ENCODE assay signal across 18 cellular contexts in the genomic region with DNA sequence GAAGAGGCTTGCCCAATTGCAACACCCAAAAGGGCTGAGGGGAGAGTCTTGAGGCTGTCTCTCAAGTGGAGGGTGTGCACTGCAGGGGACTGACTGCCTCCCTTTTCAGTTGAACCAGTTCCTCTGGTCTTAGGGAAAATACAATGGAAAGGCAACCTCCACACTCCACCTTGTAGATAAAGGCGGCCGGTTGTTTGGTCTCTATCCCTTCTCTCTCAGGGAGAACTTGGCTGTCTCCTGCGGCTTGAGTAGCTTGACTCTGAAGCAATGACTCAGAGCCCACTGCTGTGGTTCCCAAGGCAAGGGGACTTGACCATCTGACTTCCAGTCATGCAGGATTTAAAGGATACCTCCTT.
A peak's percentile ranks its signal among the peaks of the same experiment; 100 is the strongest.
DNase-seq lines count a peak whose midpoint lies in the region; ATAC-seq, FAIRE-seq and TF ChIP-seq lines count a peak whose summit lies in the region.
"Had no signal": no experiment of that assay in that cellular context is flagged by ENCODE, and none has a peak within 500 bp of the region (broad histone marks: within the 10 kb centered on the region; RNA-seq: fewer than 3 reads in every experiment).

No MANE protein-coding gene starts in this region.

- peak overlapping the region; percentile 37; the same call in 1 of the 2 replicates for H2AFZ ChIP-seq in H1 (ENCODE audit: low read length)

- no peak for FAIRE-seq in H1 (lab: Jason Lieb, UNC)

- ATAC-seq in Right ventricle myocardium inferior (no peak), upper lobe of right lung (peak; percentile 71), T-helper 17 cell (no peak)
- ATAC-seq: activated T-cell treated with anti-CD3 and anti-CD28 coated beads, Interleukin-2, amount 50 U/mL, for 72 hours had no signal

- H3K14ac ChIP-seq in H1 (ENCODE audit: insufficient read length) = no peak overlapping the region

- no peaks in the 10 kb centered on the region for H4K20me1 ChIP-seq in H1 (replicated peaks in 1 of 2; ENCODE audit: control insufficient read depth in 1 of 2, insufficient read depth in 2 of 2, low read length in 2 of 2)

- no peak for TF ChIP-seq RAD21 in H1 (IDR thresholded peaks at IDR 0.05 in 1 of 2, conservative IDR thresholded peaks at IDR 0.05 in 1 of 2; ENCODE audit: low read depth in 2 of 2, low read length in 2 of 2)

- no peak overlapping the region for H4K91ac ChIP-seq in H1 (replicated peaks; ENCODE audit: insufficient read length, low read length)

- H2BK20ac ChIP-seq in H1 (ENCODE audit: low read length) = no peak overlapping the region

- H3K4me2 ChIP-seq in H1 (ENCODE audit: insufficient read depth in 1 of 2, low read depth in 2 of 2, low read length in 2 of 2) = peak overlapping the region; percentile 67 to 97

- peaks cover 5% of the 10 kb centered on the region for H3K36me3 Mint-ChIP-seq in activated naive CD8-positive, alpha-beta T cell treated with anti-CD3 and anti-CD28 coated beads for 36 hours
- no peaks in the 10 kb centered on the region for H3K36me3 Mint-ChIP-seq in T-helper 17 cell (ENCODE audit: low read depth)
- H3K36me3 Mint-ChIP-seq: IgD-negative memory B cell had no signal

- no peaks in the 10 kb centered on the region for H3K9me3 Mint-ChIP-seq in activated naive CD8-positive, alpha-beta T cell treated with anti-CD3 and anti-CD28 coated beads for 36 hours
- H3K9me3 Mint-ChIP-seq: activated CD4-positive, alpha-beta T cell treated with anti-CD3 and anti-CD28 coated beads, Interleukin-2, amount 10 ng/mL, durations not matched to agents 24 days and 14 days; activated T-cell treated with anti-CD3 and anti-CD28 coated beads, Interleukin-2, amount 50 U/mL, for 72 hours; IgD-negative memory B cell; neural crest cell; T-helper 2 cell treated with Interferon-gamma antibody and Interleukin-4, amounts not matched to agents 5 μg/mL and 100 μg/mL, for 36 hours had no signal

- peaks cover 74% of the 10 kb centered on the region for H3K27me3 Mint-ChIP-seq in activated naive CD8-positive, alpha-beta T cell treated with anti-CD3 and anti-CD28 coated beads for 36 hours
- peaks cover 19% of the 10 kb centered on the region for H3K27me3 Mint-ChIP-seq in T-helper 17 cell

- H3K4me3 Mint-ChIP-seq in activated naive CD8-positive, alpha-beta T cell treated with anti-CD3 and anti-CD28 coated beads for 36 hours = no peak overlapping the region
- no peak overlapping the region for H3K4me3 Mint-ChIP-seq in T-helper 17 cell
- H3K4me3 Mint-ChIP-seq: activated CD4-positive, alpha-beta T cell treated with anti-CD3 and anti-CD28 coated beads, Interleukin-2, amount 10 ng/mL, durations not matched to agents 24 days and 14 days; activated T-cell treated with anti-CD3 and anti-CD28 coated beads, Interleukin-2, amount 50 U/mL, for 72 hours; T-helper 2 cell treated with Interferon-gamma antibody and Interleukin-4, amounts not matched to agents 5 μg/mL and 100 μg/mL, for 36 hours had no signal

- no peak overlapping the region; a peak in 1 of 7 replicates for H3K9ac ChIP-seq in H1 (replicated peaks in 1 of 4; ENCODE audit: extremely low read depth in 1 of 4, low read depth in 3 of 4, low read length in 3 of 4)

- H4K8ac ChIP-seq in H1 (ENCODE audit: extremely low read depth, insufficient read depth, low read length) = no peak overlapping the region

- H3K4me3 ChIP-seq in left ventricle myocardium inferior (peak overlapping the region; percentile 76), H1 (ENCODE audit: extremely low read depth in 1 of 4, insufficient read depth in 2 of 4, low read depth in 3 of 4, low read length in 4 of 4) (peak overlapping the region in 3 of 4 experiments; percentile 20 to 65 (median 34); a peak in 6 of 8 replicates), mesodermal cell (ENCODE audit: extremely low read depth, insufficient read depth, low read length, poor library complexity, severe bottlenecking) (peak overlapping the region; percentile 53), upper lobe of right lung (no peak overlapping the region)
- H3K4me3 ChIP-seq: adrenal gland, skin epidermis had no signal

- POLR2A ChIA-PET in H1 (lab: Charles Lee; ENCODE audit: partially characterized antibody) = no interaction called here

- H3K4me1 Mint-ChIP-seq in activated naive CD8-positive, alpha-beta T cell treated with anti-CD3 and anti-CD28 coated beads for 36 hours = peaks cover 30% of the 10 kb centered on the region
- peaks cover 11% of the 10 kb centered on the region for H3K4me1 Mint-ChIP-seq in T-helper 17 cell

- H3K23me2 ChIP-seq in H1 (ENCODE audit: low read depth, low read length) = peaks cover 21% of the 10 kb centered on the region; the same call in 1 of the 2 replicates

- no peak overlapping the region for H4K5ac ChIP-seq in H1 (ENCODE audit: insufficient read length, low read depth, low read length)

- intact Hi-C loops in left ventricle myocardium inferior (cut with micrococcal nuclease) = no loop called here
- intact Hi-C loops in Right ventricle myocardium inferior (cut with DNase I) = loop anchor here (5.0 kb wide), 1 partner anchor 40 kb away; no protein-coding TSS in a partner anchor
- intact Hi-C loops in upper lobe of right lung (cut with DNase I) = no loop called here

- peaks cover 55% of the 10 kb centered on the region for H3K4me1 ChIP-seq in left ventricle myocardium inferior
- H3K4me1 ChIP-seq in H1 (replicated peaks in 1 of 4; ENCODE audit: control insufficient read depth in 3 of 4, insufficient read depth in 4 of 4, low read length in 3 of 4) = peaks cover 8 to 22% (median 15%) of the 10 kb centered on the region in 4 experiments
- H3K4me1 ChIP-seq in mesodermal cell (ENCODE audit: control insufficient read depth, insufficient read depth, low read length, poor library complexity, severe bottlenecking) = peaks cover 25% of the 10 kb centered on the region
- H3K4me1 ChIP-seq in upper lobe of right lung = peaks cover 9% of the 10 kb centered on the region

- H3K27me3 ChIP-seq in left ventricle myocardium inferior (ENCODE audit: low read depth) (no peaks in the 10 kb centered on the region), H1 (replicated peaks in 1 of 4; ENCODE audit: control insufficient read depth in 3 of 4, extremely low read depth in 1 of 4, insufficient read depth in 3 of 4, low read length in 3 of 4) (peaks cover 12 to 34% (median 31%) of the 10 kb centered on the region in 4 experiments), upper lobe of right lung (no peaks in the 10 kb centered on the region)
- H3K27me3 ChIP-seq: adrenal gland had no signal

- H3K4ac ChIP-seq in H1 (replicated peaks; ENCODE audit: insufficient read length, low read depth, low read length) = no peak overlapping the region

- H3K9me3 ChIP-seq in left ventricle myocardium inferior (replicated peaks) (no peaks in the 10 kb centered on the region), H1 (ENCODE audit: insufficient read depth in 2 of 2, low read depth in 1 of 2, low read length in 1 of 2) (no peaks in the 10 kb centered on the region), mesodermal cell (ENCODE audit: control insufficient read depth, low read length) (no peaks in the 10 kb centered on the region), upper lobe of right lung (no peaks in the 10 kb centered on the region), T-helper 17 cell (ENCODE audit: control insufficient read depth, low read length, poor library complexity, severe bottlenecking) (no peaks in the 10 kb centered on the region)
- H3K9me3 ChIP-seq: adrenal gland had no signal

- H3K27ac ChIP-seq in left ventricle myocardium inferior (replicated peaks) (peak overlapping the region; percentile 89), H1 (ENCODE audit: low read depth, low read length) (no peak overlapping the region), mesodermal cell (ENCODE audit: low read depth, low read length, severe bottlenecking) (peak overlapping the region; percentile 26), upper lobe of right lung (no peak overlapping the region)
- H3K27ac ChIP-seq: adrenal gland had no signal

- H3K18ac ChIP-seq in H1 (ENCODE audit: extremely low read depth, low read length) = no peak overlapping the region

- H2BK12ac ChIP-seq in H1 (ENCODE audit: low read depth, low read length) = peak overlapping the region; percentile 22; the same call in 1 of the 2 replicates

- 19% methylated on average over 3 of the region's 3 CpGs; no CpG with 5 or more reads in 1 of the 2 experiments for WGBS in H1 (ENCODE audit: extremely low coverage in 1 of 2, insufficient coverage in 1 of 2, insufficient read length in 1 of 2, insufficient replicate concordance in 2 of 2, low coverage in 1 of 2, low lambda C conversion rate in 2 of 2, missing lambda C conversion rate in 1 of 2), 2 experiments
- 14 to 18% methylated on average over 3 of the region's 3 CpGs for WGBS in mesodermal cell (ENCODE audit: insufficient coverage in 2 of 2), 2 experiments

- H2BK120ac ChIP-seq in H1 (replicated peaks; ENCODE audit: low read depth, low read length) = no peak overlapping the region

- H3K79me1 ChIP-seq in H1 (ENCODE audit: low read depth, low read length) = no peaks in the 10 kb centered on the region

- H2BK15ac ChIP-seq in H1 (ENCODE audit: low read length) = no peak overlapping the region

- H3K79me2 ChIP-seq in H1 (ENCODE audit: control insufficient read depth in 1 of 2, insufficient read depth in 2 of 2, low read length in 2 of 2) = no peaks in the 10 kb centered on the region

- H3K56ac ChIP-seq in H1 (replicated peaks; ENCODE audit: insufficient read length, low read depth, low read length) = no peak overlapping the region

- no peak for TF ChIP-seq POLR2A in H1 (IDR thresholded peaks at IDR 0.05; ENCODE audit: control extremely low read depth in 1 of 2, low read depth in 2 of 2, low read length in 2 of 2)

- H3K27ac Mint-ChIP-seq in activated naive CD8-positive, alpha-beta T cell treated with anti-CD3 and anti-CD28 coated beads for 36 hours = no peak overlapping the region
- no peak overlapping the region for H3K27ac Mint-ChIP-seq in T-helper 17 cell
- H3K27ac Mint-ChIP-seq: activated CD4-positive, alpha-beta T cell treated with anti-CD3 and anti-CD28 coated beads, Interleukin-2, amount 10 ng/mL, durations not matched to agents 24 days and 14 days; activated T-cell treated with anti-CD3 and anti-CD28 coated beads, Interleukin-2, amount 50 U/mL, for 72 hours; IgD-negative memory B cell; T-helper 2 cell treated with Interferon-gamma antibody and Interleukin-4, amounts not matched to agents 5 μg/mL and 100 μg/mL, for 36 hours had no signal

- no peak for TF ChIP-seq EP300 in H1 (IDR thresholded peaks at IDR 0.05; ENCODE audit: borderline replicate concordance in 1 of 2, low read depth in 2 of 2, low read length in 2 of 2)

- TF ChIP-seq CTCF in left ventricle myocardium inferior (IDR thresholded peaks at IDR 0.05; ENCODE audit: borderline replicate concordance) = no peak
- no peak for TF ChIP-seq CTCF in H1 (IDR thresholded peaks at IDR 0.05; ENCODE audit: control extremely low read depth in 1 of 3, insufficient read depth in 1 of 3, low read depth in 1 of 3, low read length in 3 of 3)
- TF ChIP-seq CTCF in upper lobe of right lung (IDR thresholded peaks at IDR 0.05) = no peak

- H3K36me3 ChIP-seq in left ventricle myocardium inferior (no peaks in the 10 kb centered on the region), H1 (ENCODE audit: control insufficient read depth in 2 of 4, insufficient read depth in 4 of 4, low read length in 3 of 4) (no peaks in the 10 kb centered on the region), mesodermal cell (ENCODE audit: control insufficient read depth, insufficient read depth, low read length) (no peaks in the 10 kb centered on the region), upper lobe of right lung (no peaks in the 10 kb centered on the region)
- H3K36me3 ChIP-seq: adrenal gland had no signal

- DNase-seq in left ventricle myocardium inferior (no peak), Right ventricle myocardium inferior (ENCODE audit: missing footprints) (no peak), H1 (ENCODE audit: low read depth in 1 of 2, low spot score in 2 of 2) (peak in 1 of 2 experiments; percentile 53), upper lobe of right lung (no peak), NCI-H1092 treated with DMSO at 0.1 percent for 48 hours (lab: John Stamatoyannopoulos, UW) (no peak), T-helper 17 cell (no peak)
- DNase-seq in activated naive CD8-positive, alpha-beta T cell treated with anti-CD3 and anti-CD28 coated beads for 36 hours = no peak
- DNase-seq: activated CD4-positive, alpha-beta T cell treated with anti-CD3 and anti-CD28 coated beads, Interleukin-2, amount 10 ng/mL, durations not matched to agents 24 days and 14 days; activated T-cell treated with anti-CD3 and anti-CD28 coated beads, Interleukin-2, amount 50 U/mL, for 72 hours; COR-L47; NCI-H1417 treated with DMSO at 0.1 percent for 48 hours; NCI-H524 had no signal

- H2BK5ac ChIP-seq in H1 (ENCODE audit: low read depth, low read length) = no peak overlapping the region

- H3K23ac ChIP-seq in H1 (ENCODE audit: insufficient read length) = no peak overlapping the region

- CTCF ChIA-PET in H1 (lab: Charles Lee; ENCODE audit: partially characterized antibody) = interaction anchor here (0.9 to 2.2 kb wide), 4 partner anchors 11 to 100 kb away, joined by 3 to 7 read pairs (median 3); no protein-coding TSS in a partner anchor

- no peak overlapping the region for H2AK5ac ChIP-seq in H1 (ENCODE audit: low read depth, low read length)

Comparison
In these comparisons a context has a peak if more than half of its experiments do, and no peak if none do; other contexts are left out.
1. H3K27ac ChIP-seq: peak in left ventricle myocardium inferior (single experiment) and mesodermal cell (single experiment); none in H1 (single experiment) and upper lobe of right lung (single experiment).